Comparison of ENCODE assay signal across 18 cellular contexts in genomic region chr7:42913591-42913990, GRCh38. TPM values are rescaled to one million over a fixed set of nuclear protein-coding genes. Genes with fewer than 3 reads are reported as not detected.
A peak's percentile ranks its signal among the peaks of the same experiment; 100 is the strongest.
DNase-seq lines count a peak whose midpoint lies in the region; ATAC-seq and TF ChIP-seq lines count a peak whose summit lies in the region.
"Had no signal": no experiment of that assay in that cellular context is flagged by ENCODE, and none has a peak within 500 bp of the region (broad histone marks: within the 10 kb centered on the region; RNA-seq: fewer than 3 reads in every experiment).

No MANE protein-coding gene starts in this region.

- H3K27ac Mint-ChIP-seq in activated naive CD4-positive, alpha-beta T cell treated with anti-CD3 and anti-CD28 coated beads, Interleukin-2, amount 10 ng/mL, durations not matched to agents 7 days and 5 days: peak overlapping the region; percentile 86
- peak overlapping the region; percentile 92 for H3K27ac Mint-ChIP-seq in activated CD8-positive, alpha-beta T cell treated with anti-CD3 and anti-CD28 coated beads, Interleukin-2, amount 10 ng/mL, durations not matched to agents 7 days and 5 days
- H3K27ac Mint-ChIP-seq: B cell had no signal

- no peak overlapping the region for H3K4me3 Mint-ChIP-seq in activated naive CD4-positive, alpha-beta T cell treated with anti-CD3 and anti-CD28 coated beads, Interleukin-2, amount 10 ng/mL, durations not matched to agents 7 days and 5 days
- peak overlapping the region; percentile 49 for H3K4me3 Mint-ChIP-seq in activated CD8-positive, alpha-beta T cell treated with anti-CD3 and anti-CD28 coated beads, Interleukin-2, amount 10 ng/mL, durations not matched to agents 7 days and 5 days
- H3K4me3 Mint-ChIP-seq: endodermal cell had no signal

- WGBS in lower leg skin, 2 donors: 64 to 68% methylated on average over 2 of the region's 2 CpGs

- no peak overlapping the region for H3K4me3 ChIP-seq in fibroblast of the aortic adventitia (ENCODE audit: low read depth, low read length)
- no peak overlapping the region for H3K4me3 ChIP-seq in lower leg skin (ENCODE audit: low read depth, poor library complexity, severe bottlenecking)
- H3K4me3 ChIP-seq: lung, ovary, SJCRH30 had no signal

- TF ChIP-seq CTCF in fibroblast of the aortic adventitia (IDR thresholded peaks at IDR 0.05; ENCODE audit: insufficient read depth, low read length) (no peak), lower leg skin (IDR thresholded peaks at IDR 0.05) (no peak)

- POLR2A ChIA-PET in activated CD8-positive, alpha-beta T cell treated with anti-CD3 and anti-CD28 coated beads, Interleukin-2, amount 10 ng/mL, durations not matched to agents 7 days and 5 days (lab: Charles Lee): interaction anchor here (0.6 to 4.0 kb wide), 3 partner anchors 11 to 796 kb away, joined by 3 to 20 read pairs (median 5); partner anchors contain the start of genes MRPL32 and PSMA2

- no peaks in the 10 kb centered on the region for H3K9me3 Mint-ChIP-seq in activated naive CD4-positive, alpha-beta T cell treated with anti-CD3 and anti-CD28 coated beads, Interleukin-2, amount 10 ng/mL, durations not matched to agents 7 days and 5 days
- H3K9me3 Mint-ChIP-seq in activated CD8-positive, alpha-beta T cell treated with anti-CD3 and anti-CD28 coated beads, Interleukin-2, amount 10 ng/mL, durations not matched to agents 7 days and 5 days (ENCODE audit: insufficient read depth): no peaks in the 10 kb centered on the region
- H3K9me3 Mint-ChIP-seq: endodermal cell had no signal

- H3K4me1 Mint-ChIP-seq in activated naive CD4-positive, alpha-beta T cell treated with anti-CD3 and anti-CD28 coated beads, Interleukin-2, amount 10 ng/mL, durations not matched to agents 7 days and 5 days: peaks cover 52% of the 10 kb centered on the region
- H3K4me1 Mint-ChIP-seq in activated CD8-positive, alpha-beta T cell treated with anti-CD3 and anti-CD28 coated beads, Interleukin-2, amount 10 ng/mL, durations not matched to agents 7 days and 5 days (ENCODE audit: low read depth): peaks cover 61% of the 10 kb centered on the region

- TF ChIP-seq POLR2A in lower leg skin (IDR thresholded peaks at IDR 0.05): no peak

- no peaks in the 10 kb centered on the region for H3K27me3 Mint-ChIP-seq in activated naive CD4-positive, alpha-beta T cell treated with anti-CD3 and anti-CD28 coated beads, Interleukin-2, amount 10 ng/mL, durations not matched to agents 7 days and 5 days
- no peaks in the 10 kb centered on the region for H3K27me3 Mint-ChIP-seq in activated CD8-positive, alpha-beta T cell treated with anti-CD3 and anti-CD28 coated beads, Interleukin-2, amount 10 ng/mL, durations not matched to agents 7 days and 5 days (ENCODE audit: low read depth)
- H3K27me3 Mint-ChIP-seq: B cell had no signal

- intact Hi-C loops in lower leg skin (cut with DNase I; ENCODE audit: low total_unique reads): no loop called here

- peaks cover 47% of the 10 kb centered on the region for H3K36me3 Mint-ChIP-seq in activated naive CD4-positive, alpha-beta T cell treated with anti-CD3 and anti-CD28 coated beads, Interleukin-2, amount 10 ng/mL, durations not matched to agents 7 days and 5 days
- peaks cover 57% of the 10 kb centered on the region for H3K36me3 Mint-ChIP-seq in activated CD8-positive, alpha-beta T cell treated with anti-CD3 and anti-CD28 coated beads, Interleukin-2, amount 10 ng/mL, durations not matched to agents 7 days and 5 days (ENCODE audit: low read depth)

- ATAC-seq in activated CD8-positive, alpha-beta T cell treated with anti-CD3 and anti-CD28 coated beads, Interleukin-2, amount 10 ng/mL, durations not matched to agents 7 days and 5 days: peak; percentile 22
- ATAC-seq in GM21526 (IDR thresholded peaks at IDR 0.05; ENCODE audit: low FRiP score, unreplicated experiment): no peak
- ATAC-seq: HCT116 had no signal

- CTCF ChIA-PET in activated naive CD4-positive, alpha-beta T cell treated with anti-CD3 and anti-CD28 coated beads, Interleukin-2, amount 10 ng/mL, durations not matched to agents 7 days and 5 days (lab: Charles Lee): interaction anchor here (0.6 to 1.6 kb wide), 3 partner anchors 16 to 27 kb away, joined by 3 read pairs; no protein-coding TSS in a partner anchor
- CTCF ChIA-PET in activated CD8-positive, alpha-beta T cell treated with anti-CD3 and anti-CD28 coated beads, Interleukin-2, amount 10 ng/mL, durations not matched to agents 7 days and 5 days (lab: Charles Lee): interaction anchor here (1.3 to 2.7 kb wide), 2 partner anchors 13 to 18 kb away, joined by 7 to 9 read pairs; partner anchors contain the start of genes MRPL32 and PSMA2

- DNase-seq in activated naive CD4-positive, alpha-beta T cell treated with anti-CD3 and anti-CD28 coated beads, Interleukin-2, amount 10 ng/mL, durations not matched to agents 7 days and 5 days: no peak
- no peak for DNase-seq in activated naive CD4-positive, alpha-beta T cell treated with anti-CD3 and anti-CD28 coated beads, Interleukin-2, amount 50 U/mL, for 16 hours
- no peak for DNase-seq in activated CD8-positive, alpha-beta T cell treated with anti-CD3 and anti-CD28 coated beads, Interleukin-2, amount 10 ng/mL, durations not matched to agents 7 days and 5 days
- DNase-seq in fibroblast of the aortic adventitia (ENCODE audit: low read depth) (peak; percentile 93), AG08395 (ENCODE audit: low spot score) (no peak), lower leg skin (ENCODE audit: low spot score in 2 of 2) (no peak), NCI-H510A (lab: John Stamatoyannopoulos, UW) (no peak)
- DNase-seq: activated CD4-positive, CD25-positive, alpha-beta regulatory T cell; endodermal cell; hippocampal formation; NCI-H1694; SJCRH30; stimulated activated CD8-positive, alpha-beta memory T cell treated with anti-CD3 and anti-CD28 coated beads, Interleukin-4, amount 100 ng/mL, for 48 hours had no signal

RNA-seq across cellular contexts. Expression of gene C7orf25, which starts 1.7 kb away (rescaled TPM):
- total RNA-seq in activated CD8-positive, alpha-beta T cell treated with anti-CD3 and anti-CD28 coated beads, Interleukin-2, amount 10 ng/mL, durations not matched to agents 7 days and 5 days: 1 to 10 TPM; 6.0 to 7.2 TPM
- 10.8 and 11.3 TPM in 2 replicates for total RNA-seq in fibroblast of the aortic adventitia (ENCODE audit: low replicate concordance)
- 1 to 10 TPM; 3.5 to 9.7 (median 5.9) TPM for total RNA-seq in lower leg skin

RNA-seq across cellular contexts. Expression of gene PSMA2, which starts 18.4 kb away (rescaled TPM):
- total RNA-seq in activated CD8-positive, alpha-beta T cell treated with anti-CD3 and anti-CD28 coated beads, Interleukin-2, amount 10 ng/mL, durations not matched to agents 7 days and 5 days: 100 to 1,000 TPM; 131 to 154 TPM
- total RNA-seq in fibroblast of the aortic adventitia (ENCODE audit: low replicate concordance) (121 and 133 TPM in 2 replicates), lower leg skin (10 to 100 TPM; 28.5 to 59.8 (median 44.3) TPM)

RNA-seq across cellular contexts. Expression of gene MRPL32, which starts 18.6 kb away (rescaled TPM):
- 10 to 100 TPM; 38.7 to 41.6 TPM for total RNA-seq in activated CD8-positive, alpha-beta T cell treated with anti-CD3 and anti-CD28 coated beads, Interleukin-2, amount 10 ng/mL, durations not matched to agents 7 days and 5 days
- 28.4 and 53.1 TPM in 2 replicates for total RNA-seq in fibroblast of the aortic adventitia (ENCODE audit: low replicate concordance)
- 10 to 100 TPM; 19.1 to 31.7 (median 25.7) TPM for total RNA-seq in lower leg skin
